8 cellular contexts compared by ENCODE assay signal in genomic region chr22:22959147-22959827, GRCh38.
DNase-seq lines count a peak whose midpoint lies in the region; ATAC-seq and TF ChIP-seq lines count a peak whose summit lies in the region.

No MANE protein-coding gene starts in this region.

- H3K36me3 ChIP-seq in PC-3 (ENCODE audit: low read depth, low read length): no peaks in the 10 kb centered on the region; the same call in 1 of the 2 replicates
- H3K36me3 ChIP-seq in thyroid gland: no peaks in the 10 kb centered on the region

- H3K9me3 ChIP-seq in PC-3 (ENCODE audit: low read length): no peaks in the 10 kb centered on the region
- H3K9me3 ChIP-seq in thyroid gland: no peaks in the 10 kb centered on the region

- no peak overlapping the region for H3K4me2 ChIP-seq in PC-3 (ENCODE audit: low read length)

- H3K27me3 Mint-ChIP-seq in activated T-cell treated with anti-CD3 and anti-CD28 coated beads, Interleukin-2, amount 50 U/mL, for 72 hours (ENCODE audit: low read depth): peaks cover 37% of the 10 kb centered on the region

- peaks cover 1 to 3% of the 10 kb centered on the region in 2 donors for H3K36me3 Mint-ChIP-seq in activated T-cell treated with anti-CD3 and anti-CD28 coated beads, Interleukin-2, amount 50 U/mL, for 72 hours (ENCODE audit: insufficient read depth in 2 of 2)

- H3K27ac Mint-ChIP-seq in activated T-cell treated with anti-CD3 and anti-CD28 coated beads, Interleukin-2, amount 50 U/mL, for 72 hours: no peak overlapping the region

- peaks cover 0 to 3% of the 10 kb centered on the region in 2 donors for H3K9me3 Mint-ChIP-seq in activated T-cell treated with anti-CD3 and anti-CD28 coated beads, Interleukin-2, amount 50 U/mL, for 72 hours

- DNase-seq in CMK (ENCODE audit: low read depth): peak; percentile 47
- peak; percentile 58 for DNase-seq in HT1080 (ENCODE audit: low read depth)
- peak; percentile 80 for DNase-seq in PC-3
- peak; percentile 73 to 74 for DNase-seq in activated T-cell treated with anti-CD3 and anti-CD28 coated beads, Interleukin-2, amount 50 U/mL, for 72 hours
- DNase-seq in fibroblast of peridontal ligament (ENCODE audit: extremely low read depth): peak; percentile 72
- peak; percentile 73 for DNase-seq in omental fat pad (ENCODE audit: low spot score)
- DNase-seq in thyroid gland: peak; percentile 80 to 83

- no peak for TF ChIP-seq POLR2A in thyroid gland (IDR thresholded peaks at IDR 0.05)

- peak; percentile 98 for TF ChIP-seq CTCF in PC-3 (conservative IDR thresholded peaks at IDR 0.05; ENCODE audit: low read depth, low read length)
- TF ChIP-seq CTCF in omental fat pad (IDR thresholded peaks at IDR 0.05): peak in 2 of 3 donors; percentile 49 to 79
- TF ChIP-seq CTCF in thyroid gland (IDR thresholded peaks at IDR 0.05): peak; percentile 65 to 99 (median 90)

- intact Hi-C loops in PC-3 (cut with micrococcal nuclease): loop anchor here (5.0 kb wide), 3 partner anchors 172 to 497 kb away; no protein-coding TSS in a partner anchor
- intact Hi-C loops in thyroid gland (cut with DNase I): loop anchor here (2.0 to 5.0 kb wide), 2 partner anchors 170 to 428 kb away; no protein-coding TSS in a partner anchor

- H3K4me3 Mint-ChIP-seq in activated T-cell treated with anti-CD3 and anti-CD28 coated beads, Interleukin-2, amount 50 U/mL, for 72 hours: no peak overlapping the region

- H3K4me3 ChIP-seq in PC-3 (ENCODE audit: low read length): no peak overlapping the region
- no peak overlapping the region for H3K4me3 ChIP-seq in thyroid gland (replicated peaks in 1 of 3)

- 27 to 34% methylated on average over 8 to 9 of the region's 9 CpGs for WGBS in thyroid gland, 2 donors

- H3K79me2 ChIP-seq in PC-3 (ENCODE audit: low read length): no peaks in the 10 kb centered on the region

- POLR2A ChIA-PET in PC-3 (lab: Charles Lee; ENCODE audit: unreplicated experiment): interaction anchor here (0.6 to 0.7 kb wide), 2 partner anchors 162 to 169 kb away, joined by 3 read pairs; no protein-coding TSS in a partner anchor

- H3K27me3 ChIP-seq in PC-3 (ENCODE audit: low read length): peaks cover 10% of the 10 kb centered on the region
- no peaks in the 10 kb centered on the region for H3K27me3 ChIP-seq in thyroid gland

- H3K27ac ChIP-seq in PC-3 (ENCODE audit: low read length): no peak overlapping the region
- no peak overlapping the region for H3K27ac ChIP-seq in thyroid gland

- no peak overlapping the region for H2AFZ ChIP-seq in PC-3 (ENCODE audit: low read length)

- no TSS peak for BruUV-seq in PC-3 (replicated peaks; lab: Mats Ljungman, UMichigan)

- no peak overlapping the region for H3K9ac ChIP-seq in PC-3 (ENCODE audit: low read length)

- H3F3A ChIP-seq in PC-3 (ENCODE audit: low read length, unreplicated experiment): no peaks in the 10 kb centered on the region

- no peaks in the 10 kb centered on the region for H3K4me1 ChIP-seq in PC-3 (ENCODE audit: insufficient read depth, low read length)
- H3K4me1 ChIP-seq in thyroid gland: no peaks in the 10 kb centered on the region

- peaks cover 7% of the 10 kb centered on the region for H3K4me1 Mint-ChIP-seq in activated T-cell treated with anti-CD3 and anti-CD28 coated beads, Interleukin-2, amount 50 U/mL, for 72 hours (ENCODE audit: low read depth)

- no peaks in the 10 kb centered on the region for H4K20me1 ChIP-seq in PC-3 (ENCODE audit: low read length)

- CTCF ChIA-PET in PC-3 (lab: Charles Lee): interaction anchor here (0.6 to 2.0 kb wide), 10 partner anchors 22 to 562 kb away, joined by 3 to 19 read pairs (median 3); no protein-coding TSS in a partner anchor

- H3K9me2 ChIP-seq in PC-3 (replicated peaks; ENCODE audit: low read length): no peaks in the 10 kb centered on the region

- ATAC-seq in PC-3 (peak; percentile 61), omental fat pad (ENCODE audit: low FRiP score) (no peak), HG02852 (IDR thresholded peaks at IDR 0.05; ENCODE audit: unreplicated experiment) (no peak)
- ATAC-seq in activated T-cell treated with anti-CD3 and anti-CD28 coated beads, Interleukin-2, amount 50 U/mL, for 72 hours (replicated peaks in 1 of 2): peak; percentile 67 to 68

Comparison
In these comparisons a context has a peak if more than half of its experiments do, and no peak if none do; other contexts are left out.
1. ATAC-seq: peak in PC-3 (single experiment) and activated T-cell treated with anti-CD3 and anti-CD28 coated beads, Interleukin-2, amount 50 U/mL, for 72 hours (2 of 2); none in omental fat pad (single experiment) and HG02852 (single experiment).
2. Peak in every context shown above with its lines, with median percentiles within 50 percentile points of each other: DNase-seq and CTCF ChIP-seq.